Comparison of ENCODE assay signal across 21 cellular contexts in the genomic region with DNA sequence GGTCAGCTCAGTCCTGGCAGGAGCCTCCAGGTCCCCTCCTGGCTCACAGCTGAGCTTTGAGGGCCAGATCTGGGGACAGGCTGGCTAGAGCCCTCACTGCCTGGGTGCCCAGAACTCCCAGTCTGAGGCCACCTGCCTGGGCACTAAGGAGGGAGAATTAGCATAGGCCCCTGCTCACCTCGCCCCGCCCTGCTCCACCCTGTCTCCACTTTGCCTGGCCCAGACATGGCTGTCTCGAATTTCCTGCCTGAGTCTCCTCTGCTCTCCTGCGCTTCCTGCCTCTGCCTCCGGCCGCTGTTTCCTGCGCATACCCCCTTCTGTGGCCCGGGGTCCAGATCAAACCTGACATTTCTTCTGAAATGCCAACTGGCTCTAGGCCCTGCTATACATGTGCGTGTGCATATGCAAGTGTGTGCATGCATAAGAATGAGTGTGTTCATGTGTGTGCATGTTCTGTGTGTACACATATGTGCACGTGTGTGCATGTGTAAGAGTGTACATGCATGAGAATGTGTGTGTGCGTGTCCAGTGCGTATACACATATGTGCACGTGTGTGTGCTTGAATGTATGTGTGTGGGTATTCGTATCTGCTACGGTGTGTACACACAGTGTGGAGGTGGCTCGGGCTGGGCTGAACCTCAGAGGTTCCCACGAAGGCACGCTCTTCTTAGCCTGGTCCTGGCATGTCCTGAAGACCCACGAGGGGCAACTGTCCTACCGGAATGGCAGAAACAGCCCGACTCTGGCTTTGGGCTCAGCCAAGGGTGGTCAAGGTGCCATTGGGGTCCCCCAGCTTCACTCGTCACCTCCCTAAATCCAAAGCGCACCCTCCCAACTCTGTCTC.
DNase-seq lines count a peak whose midpoint lies in the region; ATAC-seq, FAIRE-seq and TF ChIP-seq lines count a peak whose summit lies in the region.
"Had no signal": no experiment of that assay in that cellular context is flagged by ENCODE, and none has a peak within 500 bp of the region (broad histone marks: within the 10 kb centered on the region; RNA-seq: fewer than 3 reads in every experiment).

No MANE protein-coding gene starts in this region.

- POLR2A ChIA-PET in activated naive CD8-positive, alpha-beta T cell treated with anti-CD3 and anti-CD28 coated beads, Interleukin-2, amount 10 ng/mL, durations not matched to agents 7 days and 5 days (lab: Charles Lee): no interaction called here
- POLR2A ChIA-PET in K562 (lab: Yijun Ruan, JAX): interaction anchor here (0.7 kb wide), 2 partner anchors 42 to 729 kb away, joined by 3 read pairs; no protein-coding TSS in a partner anchor

- no peak overlapping the region for H3K27ac Mint-ChIP-seq in activated naive CD8-positive, alpha-beta T cell treated with anti-CD3 and anti-CD28 coated beads, Interleukin-2, amount 10 ng/mL, durations not matched to agents 7 days and 5 days
- no peak overlapping the region for H3K27ac Mint-ChIP-seq in activated naive CD8-positive, alpha-beta T cell treated with anti-CD3 and anti-CD28 coated beads, Interleukin-2, amount 50 U/mL, for 24 hours
- H3K27ac Mint-ChIP-seq in activated T-cell treated with anti-CD3 and anti-CD28 coated beads, Interleukin-2, amount 50 U/mL, for 72 hours: no peak overlapping the region
- H3K27ac Mint-ChIP-seq: T-helper 1 cell treated with Interleukin-12 subunit alpha and Interleukin-12 subunit beta and Interleukin-4 antibody, amounts not matched to agents 30 μg/mL and 1 μg/mL, for 36 hours had no signal

- H3K27me3 Mint-ChIP-seq in activated naive CD8-positive, alpha-beta T cell treated with anti-CD3 and anti-CD28 coated beads, Interleukin-2, amount 10 ng/mL, durations not matched to agents 7 days and 5 days: peaks cover 5% of the 10 kb centered on the region
- H3K27me3 Mint-ChIP-seq in activated naive CD8-positive, alpha-beta T cell treated with anti-CD3 and anti-CD28 coated beads, Interleukin-2, amount 50 U/mL, for 24 hours: peaks cover 8% of the 10 kb centered on the region
- H3K27me3 Mint-ChIP-seq in activated T-cell treated with anti-CD3 and anti-CD28 coated beads, Interleukin-2, amount 50 U/mL, for 72 hours (ENCODE audit: low read depth): no peaks in the 10 kb centered on the region

- TF ChIP-seq CTCF in K562 (IDR thresholded peaks at IDR 0.05 in 2 of 3, conservative IDR thresholded peaks at IDR 0.05 in 1 of 3; ENCODE audit: insufficient read depth in 2 of 3, low read depth in 1 of 3, low read length in 3 of 3) (no peak), mucosa of descending colon (IDR thresholded peaks at IDR 0.05) (no peak)

- no peaks in the 10 kb centered on the region for H3K9me1 ChIP-seq in K562 (ENCODE audit: control insufficient read depth, insufficient read depth, low read length)

- H2AFZ ChIP-seq in K562 (ENCODE audit: low read depth, low read length): no peak overlapping the region

- no peak for TF ChIP-seq EP300 in K562 (IDR thresholded peaks at IDR 0.05; ENCODE audit: low read length)

- H3K4me1 Mint-ChIP-seq in activated naive CD8-positive, alpha-beta T cell treated with anti-CD3 and anti-CD28 coated beads, Interleukin-2, amount 10 ng/mL, durations not matched to agents 7 days and 5 days: peaks cover 10% of the 10 kb centered on the region
- no peaks in the 10 kb centered on the region for H3K4me1 Mint-ChIP-seq in activated naive CD8-positive, alpha-beta T cell treated with anti-CD3 and anti-CD28 coated beads, Interleukin-2, amount 50 U/mL, for 24 hours
- H3K4me1 Mint-ChIP-seq in activated T-cell treated with anti-CD3 and anti-CD28 coated beads, Interleukin-2, amount 50 U/mL, for 72 hours (ENCODE audit: low read depth): no peaks in the 10 kb centered on the region

- in situ Hi-C loops in K562 (cut with MboI): no loop called here

- no peak for DNase-seq in activated naive CD8-positive, alpha-beta T cell treated with anti-CD3 and anti-CD28 coated beads, Interleukin-2, amount 10 ng/mL, durations not matched to agents 7 days and 5 days
- no peak for DNase-seq in activated naive CD8-positive, alpha-beta T cell treated with anti-CD3 and anti-CD28 coated beads, Interleukin-2, amount 50 U/mL, for 24 hours
- DNase-seq in K562 (ENCODE audit: extremely low read depth in 1 of 4, low spot score in 3 of 4) (peak in 2 of 4 experiments; percentile 7 to 16), mucosa of descending colon (no peak), urothelium cell line (ENCODE audit: low spot score) (peak; percentile 10), NCI-H1048 (lab: John Stamatoyannopoulos, UW) (no peak)
- DNase-seq in effector memory CD4-positive, alpha-beta T cell: no peak
- no peak for DNase-seq in activated T-cell treated with anti-CD3 and anti-CD28 coated beads, Interleukin-2, amount 50 U/mL, for 72 hours
- DNase-seq: activated CD4-positive, alpha-beta T cell treated with anti-CD3 and anti-CD28 coated beads, Interleukin-2, amount 50 U/mL, for 4 hours; activated naive CD4-positive, alpha-beta T cell treated with Interleukin-2 at 50 U/mL for 16 hours; activated T-cell treated with anti-CD3 and anti-CD28 coated beads, Interleukin-2, amount 50 U/mL, for 1 hour; left ventricle myocardium inferior; MV-4-11; NCI-H446; stimulated activated CD4-positive, alpha-beta T cell treated with anti-CD3 and anti-CD28 coated beads, Interleukin-4, amount 100 ng/mL, for 24 hours had no signal

- no peaks in the 10 kb centered on the region for H3K9me3 Mint-ChIP-seq in activated naive CD8-positive, alpha-beta T cell treated with anti-CD3 and anti-CD28 coated beads, Interleukin-2, amount 10 ng/mL, durations not matched to agents 7 days and 5 days
- H3K9me3 Mint-ChIP-seq in activated naive CD8-positive, alpha-beta T cell treated with anti-CD3 and anti-CD28 coated beads, Interleukin-2, amount 50 U/mL, for 24 hours: no peaks in the 10 kb centered on the region
- H3K9me3 Mint-ChIP-seq in activated T-cell treated with anti-CD3 and anti-CD28 coated beads, Interleukin-2, amount 50 U/mL, for 72 hours: no peaks in the 10 kb centered on the region
- H3K9me3 Mint-ChIP-seq: central memory CD8-positive, alpha-beta T cell; T-helper 1 cell treated with Interleukin-12 subunit alpha and Interleukin-12 subunit beta and Interleukin-4 antibody, amounts not matched to agents 30 μg/mL and 1 μg/mL, for 36 hours had no signal

- H3K4me1 ChIP-seq in K562 (replicated peaks in 1 of 2; ENCODE audit: control insufficient read depth in 2 of 2, insufficient read depth in 2 of 2, low read length in 2 of 2): peaks cover 0 to 10% of the 10 kb centered on the region in 2 experiments; a peak in 2 of 5 replicates
- no peaks in the 10 kb centered on the region for H3K4me1 ChIP-seq in mucosa of descending colon (ENCODE audit: low read depth)
- H3K4me1 ChIP-seq in effector memory CD4-positive, alpha-beta T cell (ENCODE audit: control insufficient read depth, insufficient read depth, low read length, poor library complexity, severe bottlenecking): no peaks in the 10 kb centered on the region
- H3K4me1 ChIP-seq: Caco-2, esophagus muscularis mucosa had no signal

- CTCF ChIA-PET in K562 (lab: Yijun Ruan, JAX; ENCODE audit: low intra/inter-chr PET ratio): no interaction called here

- H3K9ac ChIP-seq in K562 (ENCODE audit: insufficient read depth in 1 of 2, low read depth in 2 of 2, low read length in 2 of 2): peak overlapping the region in 1 of 2 experiments; percentile 42; a peak in 1 of 4 replicates
- H3K9ac ChIP-seq: BLaER1 had no signal

- peaks cover 5 to 56% of the 10 kb centered on the region in 2 experiments; a peak in 4 of 5 replicates for H3K27me3 ChIP-seq in K562 (ENCODE audit: control insufficient read depth in 2 of 2, insufficient read depth in 2 of 2, low read length in 2 of 2)
- no peaks in the 10 kb centered on the region for H3K27me3 ChIP-seq in effector memory CD4-positive, alpha-beta T cell (replicated peaks; ENCODE audit: control insufficient read depth, insufficient read depth, low read length, poor library complexity, severe bottlenecking)
- H3K27me3 ChIP-seq: BLaER1, neutrophil had no signal

- intact Hi-C loops in K562 (cut with micrococcal nuclease) (no loop called here), mucosa of descending colon (cut with DNase I, micrococcal nuclease) (no loop called here)

- H3K79me2 ChIP-seq in K562 (ENCODE audit: control insufficient read depth, insufficient read depth, low read length): no peaks in the 10 kb centered on the region

- H3K4me2 ChIP-seq in K562 (ENCODE audit: insufficient read depth, low read length): no peak overlapping the region
- H3K4me2 ChIP-seq: BLaER1 had no signal

- no peak overlapping the region for H3K4me3 ChIP-seq in K562
- H3K4me3 ChIP-seq in mucosa of descending colon: no peak overlapping the region
- H3K4me3 ChIP-seq in effector memory CD4-positive, alpha-beta T cell (ENCODE audit: insufficient read depth, low read depth, low read length, poor library complexity, severe bottlenecking): no peak overlapping the region
- H3K4me3 ChIP-seq: BLaER1, esophagus muscularis mucosa, left ventricle myocardium inferior had no signal

- ATAC-seq in activated naive CD8-positive, alpha-beta T cell treated with anti-CD3 and anti-CD28 coated beads, Interleukin-2, amount 10 ng/mL, durations not matched to agents 7 days and 5 days (ENCODE audit: low read depth): peak; percentile 43
- ATAC-seq in activated naive CD8-positive, alpha-beta T cell treated with anti-CD3 and anti-CD28 coated beads, Interleukin-2, amount 50 U/mL, for 24 hours: no peak
- ATAC-seq in K562 (peak; percentile 45; the same call in 2 of the 3 replicates), mucosa of descending colon (peak; percentile 35)
- no peak for ATAC-seq in activated T-cell treated with anti-CD3 and anti-CD28 coated beads, Interleukin-2, amount 50 U/mL, for 72 hours (replicated peaks in 1 of 2)

- WGBS in K562 (ENCODE audit: insufficient coverage, low coverage, missing lambda C conversion rate): 32% methylated on average over 23 of the region's 23 CpGs

- BruUV-seq in K562 (replicated peaks; lab: Mats Ljungman, UMichigan): no TSS peak

- H3K36me3 ChIP-seq in K562 (ENCODE audit: control insufficient read depth, insufficient read depth, low read length) (no peaks in the 10 kb centered on the region), mucosa of descending colon (ENCODE audit: low read depth) (no peaks in the 10 kb centered on the region)
- no peaks in the 10 kb centered on the region for H3K36me3 ChIP-seq in effector memory CD4-positive, alpha-beta T cell (ENCODE audit: control insufficient read depth, insufficient read depth, low read length)
- H3K36me3 ChIP-seq: BLaER1, esophagus muscularis mucosa, left ventricle myocardium inferior, neutrophil had no signal

- H4K20me1 ChIP-seq in K562 (replicated peaks; ENCODE audit: control insufficient read depth, insufficient read depth, low read length): no peaks in the 10 kb centered on the region; the same call in 1 of the 2 replicates
- H4K20me1 ChIP-seq: BLaER1 had no signal

- TF ChIP-seq RAD21 in K562 (CRISPR knock-in tag; conservative IDR thresholded peaks at IDR 0.05 in 1 of 2, IDR thresholded peaks at IDR 0.05 in 1 of 2): no peak

- FAIRE-seq in K562 (lab: Jason Lieb, UNC) (no peak), urothelium cell line (lab: Jason Lieb, UNC) (peak; percentile 96)

- no peak for TF ChIP-seq POLR2A in K562 (conservative IDR thresholded peaks at IDR 0.05)

- H3K4me3 Mint-ChIP-seq in activated naive CD8-positive, alpha-beta T cell treated with anti-CD3 and anti-CD28 coated beads, Interleukin-2, amount 10 ng/mL, durations not matched to agents 7 days and 5 days: peak overlapping the region; percentile 51
- H3K4me3 Mint-ChIP-seq in activated naive CD8-positive, alpha-beta T cell treated with anti-CD3 and anti-CD28 coated beads, Interleukin-2, amount 50 U/mL, for 24 hours: no peak overlapping the region
- no peak overlapping the region for H3K4me3 Mint-ChIP-seq in activated T-cell treated with anti-CD3 and anti-CD28 coated beads, Interleukin-2, amount 50 U/mL, for 72 hours
- H3K4me3 Mint-ChIP-seq: central memory CD8-positive, alpha-beta T cell; T-helper 1 cell treated with Interleukin-12 subunit alpha and Interleukin-12 subunit beta and Interleukin-4 antibody, amounts not matched to agents 30 μg/mL and 1 μg/mL, for 36 hours had no signal

- H3K27ac ChIP-seq in K562 (ENCODE audit: extremely low read depth, low read depth, low read length): no peak overlapping the region
- H3K27ac ChIP-seq in effector memory CD4-positive, alpha-beta T cell (ENCODE audit: insufficient read depth, low read length, poor library complexity, severe bottlenecking): no peak overlapping the region
- H3K27ac ChIP-seq: BLaER1, esophagus muscularis mucosa, left ventricle myocardium inferior, neutrophil had no signal

- H3K9me3 ChIP-seq in K562 (replicated peaks; ENCODE audit: control insufficient read depth, insufficient read depth, low read depth, low read length): no peaks in the 10 kb centered on the region
- no peaks in the 10 kb centered on the region for H3K9me3 ChIP-seq in mucosa of descending colon
- H3K9me3 ChIP-seq in effector memory CD4-positive, alpha-beta T cell (ENCODE audit: control insufficient read depth, low read length): no peaks in the 10 kb centered on the region
- H3K9me3 ChIP-seq: Caco-2, esophagus muscularis mucosa, neutrophil had no signal

- no peaks in the 10 kb centered on the region for H3K36me3 Mint-ChIP-seq in activated naive CD8-positive, alpha-beta T cell treated with anti-CD3 and anti-CD28 coated beads, Interleukin-2, amount 10 ng/mL, durations not matched to agents 7 days and 5 days
- no peaks in the 10 kb centered on the region for H3K36me3 Mint-ChIP-seq in activated naive CD8-positive, alpha-beta T cell treated with anti-CD3 and anti-CD28 coated beads, Interleukin-2, amount 50 U/mL, for 24 hours (ENCODE audit: low read depth)
- no peaks in the 10 kb centered on the region for H3K36me3 Mint-ChIP-seq in activated T-cell treated with anti-CD3 and anti-CD28 coated beads, Interleukin-2, amount 50 U/mL, for 72 hours (ENCODE audit: insufficient read depth in 2 of 2)

Comparison
In these comparisons a context has a peak if more than half of its experiments do, and no peak if none do; other contexts are left out.
1. ATAC-seq: peak in activated naive CD8-positive, alpha-beta T cell treated with anti-CD3 and anti-CD28 coated beads, Interleukin-2, amount 10 ng/mL, durations not matched to agents 7 days and 5 days (single experiment), K562 (single experiment) and mucosa of descending colon (single experiment); none in activated naive CD8-positive, alpha-beta T cell treated with anti-CD3 and anti-CD28 coated beads, Interleukin-2, amount 50 U/mL, for 24 hours (single experiment) and activated T-cell treated with anti-CD3 and anti-CD28 coated beads, Interleukin-2, amount 50 U/mL, for 72 hours (0 of 2).